Comparison of ENCODE assay signal across 8 cellular contexts in the genomic region with DNA sequence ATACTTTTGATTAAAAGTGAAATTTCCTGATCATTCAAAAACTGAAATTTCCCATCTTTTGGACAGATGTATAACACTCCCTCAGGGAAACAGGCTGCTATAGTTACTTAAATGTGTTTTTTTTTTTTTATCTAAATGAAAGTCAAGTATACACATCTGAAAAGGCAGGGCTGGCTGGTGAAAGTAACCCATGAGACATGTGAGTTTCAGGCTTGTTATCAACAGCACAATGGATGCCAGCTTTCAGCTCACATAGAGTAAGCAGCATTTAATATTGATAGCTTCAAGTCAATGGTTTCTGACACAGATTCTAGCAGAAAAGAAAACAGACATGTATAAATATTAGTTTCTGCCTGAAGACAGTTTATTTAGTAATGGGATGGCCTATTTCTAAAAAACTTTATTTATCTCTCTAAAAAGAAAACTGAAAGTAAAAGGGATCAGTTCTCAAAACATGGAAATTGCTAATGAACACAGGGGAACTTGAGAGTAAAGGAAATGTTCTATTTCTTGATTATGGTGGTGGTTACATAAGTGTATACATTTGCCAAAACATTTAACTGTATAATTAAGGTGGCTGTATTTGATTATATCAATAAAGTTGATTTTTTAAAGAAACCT.
DNase-seq lines count a peak whose midpoint lies in the region; ATAC-seq and TF ChIP-seq lines count a peak whose summit lies in the region.

No MANE protein-coding gene starts in this region.

- H3K4me3 ChIP-seq in BLaER1, result no peak overlapping the region; the same call in 1 of the 2 replicates
- H3K4me3 ChIP-seq in choroid plexus epithelial cell (ENCODE audit: low read depth, low read length), result no peak overlapping the region

- H3K27me3 ChIP-seq in BLaER1, result no peaks in the 10 kb centered on the region

- H3K9me3 ChIP-seq in BLaER1, result peaks cover 12% of the 10 kb centered on the region

- ATAC-seq in GM19324 (IDR thresholded peaks at IDR 0.05; ENCODE audit: low FRiP score, unreplicated experiment), result peak; percentile 91
- peak; percentile 71 for ATAC-seq in HG03066 (IDR thresholded peaks at IDR 0.05; ENCODE audit: low read depth, unreplicated experiment)

- no peaks in the 10 kb centered on the region for H4K20me1 ChIP-seq in BLaER1

- no peak overlapping the region for H3K27ac ChIP-seq in BLaER1

- TF ChIP-seq CTCF in choroid plexus epithelial cell (conservative IDR thresholded peaks at IDR 0.05; ENCODE audit: low read depth, low read length), result no peak
- TF ChIP-seq CTCF in GM20000 (IDR thresholded peaks at IDR 0.05; ENCODE audit: extremely low read depth, missing control alignments), result no peak

- H3K36me3 ChIP-seq in BLaER1, result no peaks in the 10 kb centered on the region

- DNase-seq in choroid plexus epithelial cell (ENCODE audit: low read depth) (peak; percentile 20), kidney tubule cell (ENCODE audit: low spot score) (no peak), GM20000 (ENCODE audit: low spot score) (no peak), NK-92 (lab: John Stamatoyannopoulos, UW; ENCODE audit: unreplicated experiment) (no peak)
- DNase-seq in activated CD4-positive, alpha-beta T cell treated with anti-CD3 and anti-CD28 coated beads, Interleukin-2, amount 50 U/mL, for 1 hour, result no peak

- no peak overlapping the region for H3K9ac ChIP-seq in BLaER1

- peak overlapping the region; percentile 45 for H3K4me2 ChIP-seq in BLaER1

- peaks cover 13% of the 10 kb centered on the region for H3K4me1 ChIP-seq in BLaER1
